Comparison of ENCODE assay signal across 11 cellular contexts in genomic region chr3:124650798-124651197, GRCh38.
DNase-seq lines count a peak whose midpoint lies in the region; ATAC-seq lines count a peak whose summit lies in the region.
"Had no signal": no experiment of that assay in that cellular context is flagged by ENCODE, and none has a peak within 500 bp of the region (broad histone marks: within the 10 kb centered on the region; RNA-seq: fewer than 3 reads in every experiment).

No MANE protein-coding gene starts in this region.

- H3K36me3 Mint-ChIP-seq in immature natural killer cell: peaks cover 0 to 7% (median 0%) of the 10 kb centered on the region in 3 donors

- H3K9me3 Mint-ChIP-seq in immature natural killer cell: no peaks in the 10 kb centered on the region

- H3K4me3 Mint-ChIP-seq in immature natural killer cell: peak overlapping the region; percentile 22 to 56 (median 46)

- peaks cover 1 to 9% (median 7%) of the 10 kb centered on the region in 3 donors for H3K27me3 Mint-ChIP-seq in immature natural killer cell (ENCODE audit: low read depth in 3 of 3)

- ATAC-seq in GM18511 (IDR thresholded peaks at IDR 0.05; ENCODE audit: unreplicated experiment) (peak; percentile 75), GM21423 (IDR thresholded peaks at IDR 0.05; ENCODE audit: unreplicated experiment) (peak; percentile 71), HG03280 (IDR thresholded peaks at IDR 0.05; ENCODE audit: unreplicated experiment) (peak; percentile 48)

- peak in 2 of 3 donors; percentile 35 to 36 for DNase-seq in immature natural killer cell
- DNase-seq in SK-N-DZ (ENCODE audit: low spot score): no peak
- DNase-seq in caudate nucleus (lab: John Stamatoyannopoulos, UW): no peak
- no peak for DNase-seq in A172 (ENCODE audit: low spot score)
- no peak for DNase-seq in mucosa of gallbladder (ENCODE audit: low spot score)
- DNase-seq: DND-41; effector memory CD4-positive, alpha-beta T cell; transverse colon had no signal

- no peak overlapping the region for H3K27ac ChIP-seq in caudate nucleus (ENCODE audit: low read depth, low read length)
- H3K27ac ChIP-seq: transverse colon had no signal

- peaks cover 38 to 56% of the 10 kb centered on the region in 2 donors for H3K4me1 Mint-ChIP-seq in immature natural killer cell

- H3K27ac Mint-ChIP-seq in immature natural killer cell: peak overlapping the region in 5 of 6 donors; percentile 11 to 79 (median 72)

Comparison
In these comparisons a context has a peak if more than half of its experiments do, and no peak if none do; other contexts are left out.
1. DNase-seq: peak in immature natural killer cell (2 of 3); none in SK-N-DZ (single experiment), caudate nucleus (0 of 61), A172 (single experiment) and mucosa of gallbladder (single experiment).
2. Peak in every context shown above with its lines, with median percentiles within 50 percentile points of each other: ATAC-seq.